ENCODE assay signal across 8 cellular contexts in the genomic region with DNA sequence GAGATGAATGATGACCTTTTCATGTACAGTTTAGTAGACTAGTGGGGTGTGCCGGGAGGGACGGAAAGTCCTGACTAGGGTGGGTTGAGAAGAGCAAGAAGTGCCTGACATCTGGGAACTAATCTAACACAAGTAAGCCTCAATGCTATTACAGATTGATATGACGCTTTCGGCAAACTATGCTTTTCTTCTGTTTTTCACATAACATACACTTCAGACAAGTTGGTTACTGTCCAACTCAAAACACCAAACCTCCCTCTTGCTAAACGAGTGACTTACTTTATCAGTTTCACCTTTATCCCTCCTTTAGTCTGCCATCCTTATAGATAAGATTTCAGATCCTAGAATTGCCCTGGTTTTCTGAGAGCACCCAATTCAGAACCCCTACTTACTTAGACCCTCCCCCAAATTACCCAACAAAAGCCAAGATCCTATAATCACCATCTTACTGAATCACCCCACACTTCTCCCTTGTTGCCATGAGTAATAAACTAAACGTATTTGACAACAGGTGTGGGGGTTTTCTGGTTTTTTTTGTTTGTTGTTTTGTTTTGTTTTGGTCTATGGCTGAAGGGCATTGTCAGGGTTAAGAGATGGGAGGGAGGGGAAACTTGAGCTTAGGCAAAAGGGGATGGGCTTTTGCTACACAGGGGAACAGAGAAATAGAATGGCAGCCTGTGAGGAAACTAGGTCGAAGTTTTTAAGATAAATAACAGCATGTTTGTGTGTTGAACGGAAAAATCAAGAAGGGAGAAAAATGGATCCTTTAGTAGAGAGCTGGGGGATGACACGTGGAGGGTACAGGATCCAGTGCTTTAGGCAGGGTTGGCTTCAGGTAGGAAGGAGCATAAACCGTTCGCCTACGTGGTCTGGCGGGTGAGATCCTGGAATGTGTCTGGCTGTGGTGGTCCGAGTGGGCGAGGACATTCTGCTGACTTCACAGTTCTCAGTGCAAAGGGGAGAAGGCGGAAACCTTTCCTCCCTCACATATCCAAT. TPM values are rescaled to one million over a fixed set of nuclear protein-coding genes. Genes with fewer than 3 reads are reported as not detected.
DNase-seq lines count a peak whose midpoint lies in the region; FAIRE-seq and TF ChIP-seq lines count a peak whose summit lies in the region.

No MANE protein-coding gene starts in this region.

- no peak for TF ChIP-seq POLR2A in lower leg skin (IDR thresholded peaks at IDR 0.05)

- no peak for TF ChIP-seq CTCF in ascending aorta (IDR thresholded peaks at IDR 0.05)
- no peak for TF ChIP-seq CTCF in keratinocyte (optimal IDR thresholded peaks at IDR 0.05 in 1 of 3, IDR thresholded peaks at IDR 0.05 in 1 of 3, conservative IDR thresholded peaks at IDR 0.05 in 1 of 3; ENCODE audit: extremely low read depth in 1 of 3, insufficient read depth in 2 of 3, low read length in 3 of 3)
- TF ChIP-seq CTCF in lower leg skin (IDR thresholded peaks at IDR 0.05), result no peak

- H3K9ac ChIP-seq in keratinocyte (ENCODE audit: control insufficient read depth, extremely low read depth, insufficient read depth, low read length) (peak overlapping the region; percentile 57), subcutaneous abdominal adipose tissue (ENCODE audit: low read length in 5 of 5) (peak overlapping the region; percentile 63 to 91 (median 75))

- FAIRE-seq in keratinocyte (lab: Jason Lieb, UNC), result no peak

- H3K36me3 ChIP-seq in ascending aorta, result no peaks in the 10 kb centered on the region
- no peaks in the 10 kb centered on the region for H3K36me3 ChIP-seq in keratinocyte (ENCODE audit: control insufficient read depth in 2 of 2, extremely low read depth in 1 of 2, insufficient read depth in 2 of 2, low read length in 2 of 2)
- peaks cover 0 to 8% (median 6%) of the 10 kb centered on the region in 5 donors for H3K36me3 ChIP-seq in subcutaneous abdominal adipose tissue (ENCODE audit: control insufficient read depth in 5 of 5, insufficient read depth in 5 of 5, low read length in 5 of 5)

- dilution Hi-C loops in keratinocyte (cut with MboI; ENCODE audit: extremely low pct_ligation_motif_present, low sequenced_read_pairs), result no loop called here

- peak overlapping the region; percentile 43 for H2AFZ ChIP-seq in keratinocyte (ENCODE audit: control insufficient read depth, low read length)

- intact Hi-C loops in ascending aorta (cut with DNase I) (loop anchor here (5.0 kb wide), 1 partner anchor 846 kb away; the partner anchor contains the start of gene NAA30), lower leg skin (cut with DNase I; ENCODE audit: low total_unique reads) (no loop called here)

- H3K79me2 ChIP-seq in keratinocyte (ENCODE audit: control insufficient read depth, insufficient read depth, low read length), result no peaks in the 10 kb centered on the region

- DNase-seq in stimulated activated CD4-positive, alpha-beta T cell treated with anti-CD3 and anti-CD28 coated beads, Interleukin-15, amount 100 ng/mL, for 24 hours, result peak; percentile 23
- DNase-seq in stimulated activated CD4-positive, alpha-beta T cell treated with anti-CD3 and anti-CD28 coated beads, Interleukin-2, amount 100 ng/mL, for 48 hours, result no peak
- DNase-seq in ascending aorta (ENCODE audit: low spot score in 2 of 2), result no peak
- no peak for DNase-seq in keratinocyte (ENCODE audit: low read depth, low spot score)
- DNase-seq in activated CD8-positive, alpha-beta memory T cell treated with anti-CD3 and anti-CD28 coated beads, Interleukin-2, amount 50 U/mL, for 4 hours, result no peak
- no peak for DNase-seq in lower leg skin (ENCODE audit: low spot score in 2 of 2)
- no peak for DNase-seq in GOT3 (lab: John Stamatoyannopoulos, UW)

- no peaks in the 10 kb centered on the region for H4K20me1 ChIP-seq in keratinocyte (ENCODE audit: control insufficient read depth, extremely low read depth, insufficient read depth, low read length)

- H3K9me3 ChIP-seq in ascending aorta (no peaks in the 10 kb centered on the region), keratinocyte (ENCODE audit: control insufficient read depth, low read depth, low read length) (no peaks in the 10 kb centered on the region), subcutaneous abdominal adipose tissue (ENCODE audit: control insufficient read depth in 5 of 5, low read length in 5 of 5) (no peaks in the 10 kb centered on the region)

- H3K27me3 ChIP-seq in ascending aorta, result no peaks in the 10 kb centered on the region
- H3K27me3 ChIP-seq in keratinocyte (ENCODE audit: control insufficient read depth, extremely low read depth, insufficient read depth, low read length), result no peaks in the 10 kb centered on the region
- no peaks in the 10 kb centered on the region for H3K27me3 ChIP-seq in subcutaneous abdominal adipose tissue (ENCODE audit: control insufficient read depth in 5 of 5, insufficient read depth in 4 of 5, low read length in 5 of 5)

- no peaks in the 10 kb centered on the region for H3K4me1 ChIP-seq in ascending aorta
- H3K4me1 ChIP-seq in keratinocyte (ENCODE audit: control insufficient read depth, extremely low read depth, insufficient read depth, low read length), result peaks cover 8% of the 10 kb centered on the region
- H3K4me1 ChIP-seq in subcutaneous abdominal adipose tissue (ENCODE audit: control insufficient read depth in 5 of 5, insufficient read depth in 5 of 5, low read length in 5 of 5), result peaks cover 0 to 27% (median 14%) of the 10 kb centered on the region in 5 donors

- H3K4me2 ChIP-seq in keratinocyte (ENCODE audit: control insufficient read depth, extremely low read depth, insufficient read depth, low read depth, low read length), result peak overlapping the region; percentile 89

- H3K27ac ChIP-seq in ascending aorta (peak overlapping the region; percentile 79 to 86), keratinocyte (ENCODE audit: control insufficient read depth, insufficient read depth, low read length) (peak overlapping the region; percentile 25), subcutaneous abdominal adipose tissue (ENCODE audit: low read depth, low read length) (peak overlapping the region; percentile 95)

- H3K9me1 ChIP-seq in keratinocyte (ENCODE audit: control insufficient read depth, extremely low read depth, insufficient read depth, low read length), result no peaks in the 10 kb centered on the region

- 27 to 36% methylated on average over 16 of the region's 16 CpGs for WGBS in lower leg skin, 2 donors

- H3K4me3 ChIP-seq in ascending aorta (peak overlapping the region; percentile 68 to 76), keratinocyte (ENCODE audit: control insufficient read depth in 2 of 3, extremely low read depth in 1 of 3, insufficient read depth in 2 of 3, low read depth in 1 of 3, low read length in 3 of 3) (peak overlapping the region in 2 of 3 experiments; percentile 93), subcutaneous abdominal adipose tissue (ENCODE audit: low read depth in 1 of 5, low read length in 5 of 5) (peak overlapping the region; percentile 84 to 95 (median 88)), lower leg skin (ENCODE audit: low read depth, poor library complexity, severe bottlenecking) (no peak overlapping the region)

RNA-seq across cellular contexts. Expression of gene PSMA3, which starts 6.1 kb away (rescaled TPM):
- 83.3 TPM for total RNA-seq in ascending aorta
- polyA plus RNA-seq in keratinocyte, result 240 to 325 TPM (median 241 TPM) in 3 replicates
- 209 TPM for polyA plus RNA-seq in keratinocyte (2011; ENCODE audit: low read depth)
- polyA plus RNA-seq in keratinocyte (2011; cell fraction: cytosol; rRNA removed), result 216 and 353 TPM in 2 replicates
- polyA plus RNA-seq in keratinocyte (2011; cell fraction: nucleus; rRNA removed), result 158 and 224 TPM in 2 replicates
- 102 and 167 TPM in 2 replicates for polyA plus RNA-seq in keratinocyte (2012; ENCODE audit: low replicate concordance)
- polyA minus RNA-seq in keratinocyte, result 101 to 200 TPM (median 123 TPM) in 3 replicates
- 42.6 TPM for polyA minus RNA-seq in keratinocyte (2011; cell fraction: cytosol; rRNA and poly(A)+ RNA removed)
- polyA minus RNA-seq in keratinocyte (2011; cell fraction: nucleus; rRNA and poly(A)+ RNA removed), result 27.3 and 47.9 TPM in 2 replicates
- total RNA-seq in lower leg skin, result 10 to 100 TPM; 55.1 to 70.8 (median 64.4) TPM

RNA-seq across cellular contexts. Expression of gene ACTR10, which starts 38.6 kb away (rescaled TPM):
- total RNA-seq in ascending aorta, result 32.2 TPM
- polyA plus RNA-seq in keratinocyte, result 59.1 to 125 TPM (median 84.1 TPM) in 3 replicates
- polyA plus RNA-seq in keratinocyte (2011; ENCODE audit: low read depth), result 62.2 TPM
- polyA plus RNA-seq in keratinocyte (2011; cell fraction: cytosol; rRNA removed), result 59.9 and 192 TPM in 2 replicates
- 117 and 139 TPM in 2 replicates for polyA plus RNA-seq in keratinocyte (2011; cell fraction: nucleus; rRNA removed)
- 60.2 and 64.0 TPM in 2 replicates for polyA plus RNA-seq in keratinocyte (2012; ENCODE audit: low replicate concordance)
- 5.2 to 41.9 TPM (median 27.5 TPM) in 3 replicates for polyA minus RNA-seq in keratinocyte
- 37.6 TPM for polyA minus RNA-seq in keratinocyte (2011; cell fraction: cytosol; rRNA and poly(A)+ RNA removed)
- 17.7 and 37.9 TPM in 2 replicates for polyA minus RNA-seq in keratinocyte (2011; cell fraction: nucleus; rRNA and poly(A)+ RNA removed)
- 10 to 100 TPM; 47.2 to 72.0 (median 59.0) TPM for total RNA-seq in lower leg skin

RNA-seq across cellular contexts. Expression of gene ARID4A, which starts 59.8 kb away (rescaled TPM):
- total RNA-seq in ascending aorta (18.2 TPM), lower leg skin (10 to 100 TPM; 13.6 to 32.6 (median 18.4) TPM)
- 2.6 to 8.4 TPM (median 4.8 TPM) in 3 replicates for polyA plus RNA-seq in keratinocyte
- polyA plus RNA-seq in keratinocyte (2011; ENCODE audit: low read depth), result 65.5 TPM
- polyA plus RNA-seq in keratinocyte (2011; cell fraction: cytosol; rRNA removed), result 2.4 and 4.2 TPM in 2 replicates
- polyA plus RNA-seq in keratinocyte (2011; cell fraction: nucleus; rRNA removed), result 7.7 and 13.7 TPM in 2 replicates
- polyA plus RNA-seq in keratinocyte (2012; ENCODE audit: low replicate concordance), result 4.5 and 10.6 TPM in 2 replicates
- 1.2 to 14.4 TPM (median 5.3 TPM) in 3 replicates for polyA minus RNA-seq in keratinocyte
- 4.0 TPM for polyA minus RNA-seq in keratinocyte (2011; cell fraction: cytosol; rRNA and poly(A)+ RNA removed)
- polyA minus RNA-seq in keratinocyte (2011; cell fraction: nucleus; rRNA and poly(A)+ RNA removed), result 11.6 and 25.5 TPM in 2 replicates

Comparison
In these comparisons a context has a peak if more than half of its experiments do, and no peak if none do; other contexts are left out.
1. H3K27ac ChIP-seq: peak in every context shown above with its lines; median percentile 95 in subcutaneous abdominal adipose tissue; 82 in ascending aorta; 25 in keratinocyte.